ENCODE assay signal across 7 cellular contexts in the genomic region with DNA sequence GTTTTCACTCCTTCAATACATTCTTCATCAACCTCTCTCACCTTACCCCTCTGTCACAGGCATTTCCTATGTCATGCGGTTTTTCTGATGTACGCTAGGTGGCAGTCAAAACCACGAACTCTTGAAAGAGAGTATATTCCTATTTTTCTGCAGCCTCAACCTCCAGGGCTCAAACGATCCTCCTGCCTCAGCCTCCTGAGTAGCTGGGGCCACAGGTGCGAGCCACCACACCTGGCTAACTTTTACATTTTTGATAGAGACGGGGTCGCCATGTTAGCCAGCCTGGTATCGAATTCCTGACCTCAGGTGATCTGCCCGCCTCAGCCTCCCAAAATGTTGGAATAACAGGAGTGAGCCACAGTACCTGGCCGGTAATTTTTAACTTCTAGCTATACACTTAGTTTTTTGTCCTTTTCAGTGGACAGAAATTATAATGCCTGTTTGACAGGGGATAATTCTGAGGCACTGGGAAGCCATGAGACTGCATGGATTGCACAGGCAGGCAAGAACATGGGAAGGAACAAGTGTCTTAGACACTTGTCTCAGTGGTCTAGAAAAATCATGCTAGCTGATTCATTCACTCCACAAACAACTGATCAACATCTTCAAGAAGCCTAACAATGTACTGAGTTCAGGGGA. TPM values are rescaled to one million over a fixed set of nuclear protein-coding genes. Genes with fewer than 3 reads are reported as not detected.
DNase-seq lines count a peak whose midpoint lies in the region; ATAC-seq and TF ChIP-seq lines count a peak whose summit lies in the region.

No MANE protein-coding gene starts in this region.

- DNase-seq in GM12864 (ENCODE audit: low read depth) (no peak), NCI-H1092 (lab: John Stamatoyannopoulos, UW) (peak; percentile 14), SW480 (ENCODE audit: low spot score) (peak; percentile 44), choroid plexus epithelial cell (ENCODE audit: low read depth) (peak; percentile 80), lung (ENCODE audit: low spot score) (no peak), upper lobe of right lung (no peak)

- H3K9me3 ChIP-seq in lung (ENCODE audit: control insufficient read depth in 2 of 2, insufficient read depth in 1 of 2, low read length in 1 of 2) = no peaks in the 10 kb centered on the region
- no peaks in the 10 kb centered on the region for H3K9me3 ChIP-seq in upper lobe of right lung

- 32 to 33% methylated on average over 10 of the region's 10 CpGs for WGBS in lung, 2 donors

- H3K4me3 ChIP-seq in GM12864 (ENCODE audit: low read depth, low read length) = no peak overlapping the region
- H3K4me3 ChIP-seq in choroid plexus epithelial cell (ENCODE audit: low read depth, low read length) = no peak overlapping the region
- no peak overlapping the region for H3K4me3 ChIP-seq in lung
- H3K4me3 ChIP-seq in upper lobe of right lung = no peak overlapping the region

- ATAC-seq in lung (ENCODE audit: insufficient read depth, low FRiP score) = no peak
- ATAC-seq in upper lobe of right lung = peak; percentile 89
- ATAC-seq in GM18873 (IDR thresholded peaks at IDR 0.05; ENCODE audit: low FRiP score, unreplicated experiment) = no peak

- H3K27ac ChIP-seq in lung (ENCODE audit: low read depth in 1 of 2, low read length in 1 of 2) (no peak overlapping the region), upper lobe of right lung (no peak overlapping the region)

- H3K27me3 ChIP-seq in lung (ENCODE audit: control insufficient read depth, insufficient read depth) (no peaks in the 10 kb centered on the region), upper lobe of right lung (no peaks in the 10 kb centered on the region)

- peaks cover 0 to 2% of the 10 kb centered on the region in 2 donors for H3K4me1 ChIP-seq in lung (ENCODE audit: control insufficient read depth in 2 of 2, insufficient read depth in 2 of 2, low read length in 2 of 2)
- H3K4me1 ChIP-seq in upper lobe of right lung = peaks cover 3% of the 10 kb centered on the region

- TF ChIP-seq CTCF in GM12864 (IDR thresholded peaks at IDR 0.05; ENCODE audit: low read depth, low read length, missing control alignments) = peak; percentile 69
- TF ChIP-seq CTCF in choroid plexus epithelial cell (conservative IDR thresholded peaks at IDR 0.05; ENCODE audit: low read depth, low read length) = peak; percentile 75
- peak; percentile 67 for TF ChIP-seq CTCF in lung (IDR thresholded peaks at IDR 0.05; ENCODE audit: control extremely low read depth, extremely low read depth)
- TF ChIP-seq CTCF in upper lobe of right lung (IDR thresholded peaks at IDR 0.05) = peak; percentile 78

- intact Hi-C loops in upper lobe of right lung (cut with DNase I) = loop anchor here (5.0 kb wide), 1 partner anchor 33 kb away; no protein-coding TSS in a partner anchor

- H3K36me3 ChIP-seq in lung (ENCODE audit: control insufficient read depth in 2 of 2, insufficient read depth in 2 of 2, low read length in 2 of 2) = no peaks in the 10 kb centered on the region
- H3K36me3 ChIP-seq in upper lobe of right lung = no peaks in the 10 kb centered on the region

RNA-seq across cellular contexts. Expression of a gene that starts 22.5 kb away (rescaled TPM):
- 10 to 100 TPM in 1 of 2 donors, 1 to 10 TPM in 1; 8.3 to 10.7 TPM for total RNA-seq in lung
- 1 to 10 TPM; 3.1 to 5.7 TPM for polyA plus RNA-seq in lung
- 9.2 TPM for total RNA-seq in upper lobe of right lung

Comparison
In these comparisons a context has a peak if more than half of its experiments do, and no peak if none do; other contexts are left out.
1. DNase-seq: peak in NCI-H1092 (single experiment), SW480 (single experiment) and choroid plexus epithelial cell (single experiment); none in GM12864 (single experiment), lung (single experiment) and upper lobe of right lung (single experiment).
2. Peak in every context shown above with its lines, with median percentiles within 50 percentile points of each other: CTCF ChIP-seq.